In genomic region chr1:68384321-68384813, GRCh38 we compare ENCODE assay signal across 8 cellular contexts.
DNase-seq lines count a peak whose midpoint lies in the region; ATAC-seq and TF ChIP-seq lines count a peak whose summit lies in the region.

No MANE protein-coding gene starts in this region.

- WGBS in esophagus squamous epithelium, 2 donors: 24 to 26% methylated on average over 2 of the region's 2 CpGs
- WGBS in ovary, 3 donors: 11 to 24% (median 14%) methylated on average over 2 of the region's 2 CpGs

- H3K9me3 ChIP-seq in esophagus squamous epithelium: peaks cover 0 to 7% (median 0%) of the 10 kb centered on the region in 3 donors
- no peaks in the 10 kb centered on the region for H3K9me3 ChIP-seq in ovary
- H3K9me3 ChIP-seq in HAP-1: no peaks in the 10 kb centered on the region

- H3K27me3 ChIP-seq in esophagus squamous epithelium: no peaks in the 10 kb centered on the region
- H3K27me3 ChIP-seq in ovary: no peaks in the 10 kb centered on the region
- H3K27me3 ChIP-seq in HAP-1 (ENCODE audit: low read depth): no peaks in the 10 kb centered on the region

- H3K4me1 ChIP-seq in esophagus squamous epithelium (peaks cover 9 to 35% (median 17%) of the 10 kb centered on the region in 3 donors), ovary (ENCODE audit: insufficient read depth) (no peaks in the 10 kb centered on the region), HAP-1 (no peaks in the 10 kb centered on the region; the same call in 1 of the 2 replicates)

- TF ChIP-seq POLR2A in esophagus squamous epithelium (IDR thresholded peaks at IDR 0.05) (no peak), ovary (IDR thresholded peaks at IDR 0.05) (no peak)

- ATAC-seq in HG02973 (IDR thresholded peaks at IDR 0.05; ENCODE audit: unreplicated experiment): no peak

- H3K36me3 ChIP-seq in esophagus squamous epithelium: no peaks in the 10 kb centered on the region
- no peaks in the 10 kb centered on the region for H3K36me3 ChIP-seq in ovary
- no peaks in the 10 kb centered on the region for H3K36me3 ChIP-seq in HAP-1 (replicated peaks)

- peak overlapping the region; percentile 71 to 85 (median 78) for H3K27ac ChIP-seq in esophagus squamous epithelium
- no peak overlapping the region for H3K27ac ChIP-seq in ovary

- H3K4me3 ChIP-seq in esophagus squamous epithelium: peak overlapping the region in 1 of 4 donors; percentile 18
- H3K4me3 ChIP-seq in ovary: no peak overlapping the region
- no peak overlapping the region for H3K4me3 ChIP-seq in HAP-1

- TF ChIP-seq CTCF in esophagus squamous epithelium (IDR thresholded peaks at IDR 0.05): peak in 3 of 6 experiments; percentile 44 to 71 (median 46)
- peak in 2 of 3 donors; percentile 19 to 22 for TF ChIP-seq CTCF in ovary (IDR thresholded peaks at IDR 0.05)

- intact Hi-C loops in esophagus squamous epithelium (cut with DNase I): no loop called here
- intact Hi-C loops in ovary (cut with DNase I): no loop called here

- in situ Hi-C loops in HAP-1 (cut with MboI; ENCODE audit: low sequenced_read_pairs): no loop called here

- no peak for TF ChIP-seq EP300 in ovary (IDR thresholded peaks at IDR 0.05)

- peak; percentile 100 for DNase-seq in EH (ENCODE audit: low read depth)
- DNase-seq in NCI-H226: peak; percentile 97
- no peak for DNase-seq in esophagus squamous epithelium (lab: John Stamatoyannopoulos, UW)
- no peak for DNase-seq in ovary
- no peak for DNase-seq in NCI-H82 (lab: John Stamatoyannopoulos, UW)
- DNase-seq in effector CD8-positive, alpha-beta T cell (lab: John Stamatoyannopoulos, UW): no peak
- no peak for DNase-seq in HAP-1 (ENCODE audit: low spot score in 2 of 2)

Comparison
In these comparisons a context has a peak if more than half of its experiments do, and no peak if none do; other contexts are left out.
1. DNase-seq: peak in EH (single experiment) and NCI-H226 (single experiment); none in esophagus squamous epithelium (single experiment), ovary (0 of 5), NCI-H82 (single experiment), effector CD8-positive, alpha-beta T cell (single experiment) and HAP-1 (0 of 2).
2. H3K27ac ChIP-seq: peak in esophagus squamous epithelium (4 of 4); none in ovary (0 of 2).